7 cellular contexts compared by ENCODE assay signal in the genomic region with DNA sequence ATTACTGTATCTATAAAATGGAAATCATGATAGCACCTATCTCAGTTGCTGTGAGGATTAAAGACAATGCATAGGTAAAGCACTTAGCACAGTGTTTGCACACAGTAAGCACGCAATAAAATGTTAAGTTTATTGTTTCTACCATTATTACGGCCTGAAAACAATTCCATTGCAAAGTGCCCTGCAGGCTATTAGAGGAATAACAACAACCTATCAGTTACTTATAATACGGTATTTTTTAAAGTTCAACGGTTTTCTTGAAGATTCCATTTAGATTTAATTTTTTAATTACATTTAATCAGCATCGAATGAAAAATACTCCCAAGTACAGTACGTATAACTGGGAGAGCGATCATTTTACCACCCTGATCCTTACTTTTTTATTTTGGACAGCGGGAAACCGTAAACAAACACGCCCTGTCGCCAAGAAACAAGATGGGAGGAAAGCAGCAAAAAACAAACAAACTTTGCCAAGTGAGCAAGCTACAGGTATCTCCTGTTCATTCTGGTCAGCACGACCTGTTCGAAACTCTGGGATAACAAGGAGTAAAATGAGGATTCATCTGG. TPM values are rescaled to one million over a fixed set of nuclear protein-coding genes. Genes with fewer than 3 reads are reported as not detected.
DNase-seq lines count a peak whose midpoint lies in the region; ATAC-seq, FAIRE-seq and TF ChIP-seq lines count a peak whose summit lies in the region.

No MANE protein-coding gene starts in this region.

- TF ChIP-seq POLR2A in adrenal gland (IDR thresholded peaks at IDR 0.05) (no peak), tibial nerve (IDR thresholded peaks at IDR 0.05) (no peak)

- peak in 5 of 6 experiments; percentile 32 to 63 (median 53) for TF ChIP-seq CTCF in adrenal gland (IDR thresholded peaks at IDR 0.05)
- TF ChIP-seq CTCF in tibial nerve (IDR thresholded peaks at IDR 0.05), result peak in 4 of 5 experiments; percentile 6 to 38 (median 35)

- H3K27me3 ChIP-seq in adrenal gland, result no peaks in the 10 kb centered on the region
- H3K27me3 ChIP-seq in tibial nerve, result no peaks in the 10 kb centered on the region

- H3K4me1 ChIP-seq in adrenal gland (replicated peaks in 1 of 2) (peaks cover 0 to 3% of the 10 kb centered on the region in 2 donors), tibial nerve (peaks cover 0 to 10% (median 2%) of the 10 kb centered on the region in 4 donors)

- DNase-seq in adrenal gland (no peak), left colon (no peak), tibial nerve (ENCODE audit: low spot score in 2 of 2) (no peak), pons (ENCODE audit: low spot score) (no peak)

- no peak for TF ChIP-seq EP300 in tibial nerve (IDR thresholded peaks at IDR 0.05)

- intact Hi-C loops in adrenal gland (cut with DNase I), result no loop called here
- intact Hi-C loops in left colon (cut with DNase I, micrococcal nuclease), result no loop called here

- FAIRE-seq in G401.6 (lab: Jason Lieb, UNC), result peak; percentile 75

- H3K27ac ChIP-seq in adrenal gland (peak overlapping the region; percentile 95 to 99 (median 98)), tibial nerve (peak overlapping the region; percentile 89 to 99 (median 97))

- no peaks in the 10 kb centered on the region for H3K36me3 ChIP-seq in adrenal gland (replicated peaks in 1 of 2)
- H3K36me3 ChIP-seq in tibial nerve, result no peaks in the 10 kb centered on the region

- no peaks in the 10 kb centered on the region for H3K9me3 ChIP-seq in adrenal gland (replicated peaks in 1 of 3)
- H3K9me3 ChIP-seq in tibial nerve, result peaks cover 0 to 3% (median 0%) of the 10 kb centered on the region in 4 donors

- 5 to 7% (median 6%) methylated on average over 13 of the region's 13 CpGs for WGBS in adrenal gland, 4 donors
- WGBS in tibial nerve, 2 donors, result 8 to 9% methylated on average over 13 of the region's 13 CpGs

- peak; percentile 32 for ATAC-seq in GM19452 (IDR thresholded peaks at IDR 0.05; ENCODE audit: unreplicated experiment)
- ATAC-seq in HG03460 (IDR thresholded peaks at IDR 0.05; ENCODE audit: unreplicated experiment), result peak; percentile 18
- peak; percentile 53 for ATAC-seq in left colon

- H3K4me3 ChIP-seq in adrenal gland (peak overlapping the region in 2 of 4 donors; percentile 21 to 80), tibial nerve (peak overlapping the region; percentile 61 to 92 (median 80))

RNA-seq across cellular contexts. Expression of a gene that starts 0.9 kb away (rescaled TPM):
- 10 to 100 TPM in 6 of 8 donors, 1 to 10 TPM in 2; 5.0 to 20.6 (median 12.0) TPM for total RNA-seq in adrenal gland
- polyA plus RNA-seq in adrenal gland, result 10 to 100 TPM in 1 of 3 donors, 1 to 10 TPM in 2; 4.6 to 24.0 (median 5.9) TPM
- total RNA-seq in left colon, result 10 to 100 TPM; 10.6 to 10.8 TPM
- total RNA-seq in tibial nerve, result 10 to 100 TPM in 3 of 4 donors, 1 to 10 TPM in 1; 8.8 to 16.5 (median 12.6) TPM
